ENCODE assay signal across 22 cellular contexts in genomic region chr9:130992059-130993032, GRCh38. TPM values are rescaled to one million over a fixed set of nuclear protein-coding genes. Genes with fewer than 3 reads are reported as not detected.
DNase-seq lines count a peak whose midpoint lies in the region; TF ChIP-seq lines count a peak whose summit lies in the region.
"Had no signal": no experiment of that assay in that cellular context is flagged by ENCODE, and none has a peak within 500 bp of the region (broad histone marks: within the 10 kb centered on the region; RNA-seq: fewer than 3 reads in every experiment).

No MANE protein-coding gene starts in this region.

- H3K27ac Mint-ChIP-seq in endodermal cell, result no peak overlapping the region

- H2AFZ ChIP-seq in osteoblast (ENCODE audit: low read length), result no peak overlapping the region

- no peaks in the 10 kb centered on the region for H3K79me2 ChIP-seq in osteoblast (ENCODE audit: insufficient read depth, low read length)

- CTCF ChIA-PET in HEK293 (lab: Yijun Ruan, JAX), result interaction anchor here (1.1 to 2.4 kb wide), 6 partner anchors 58 to 291 kb away, joined by 3 to 19 read pairs (median 5); no protein-coding TSS in a partner anchor
- CTCF ChIA-PET in RWPE1 (lab: Yijun Ruan, JAX), result interaction anchor here (0.7 to 1.1 kb wide), 4 partner anchors 8 to 246 kb away, joined by 3 to 4 read pairs (median 3); no protein-coding TSS in a partner anchor

- H3K27me3 ChIP-seq in endodermal cell (ENCODE audit: control insufficient read depth, insufficient read depth, low read length, poor library complexity, severe bottlenecking) (no peaks in the 10 kb centered on the region), osteoblast (ENCODE audit: insufficient read depth, low read length) (peaks cover 16% of the 10 kb centered on the region)

- peaks cover 9% of the 10 kb centered on the region for H3K27me3 Mint-ChIP-seq in endodermal cell (ENCODE audit: insufficient read depth)

- H4K20me1 ChIP-seq in osteoblast (ENCODE audit: insufficient read depth, low read length), result no peaks in the 10 kb centered on the region

- no peak overlapping the region for H3K27ac ChIP-seq in HEK293 (ENCODE audit: extremely low read depth, low read depth, low read length)
- H3K27ac ChIP-seq in RWPE1, result peak overlapping the region; percentile 7; the same call in 1 of the 2 replicates
- no peak overlapping the region for H3K27ac ChIP-seq in endodermal cell (ENCODE audit: low read depth, low read length)
- no peak overlapping the region for H3K27ac ChIP-seq in osteoblast (ENCODE audit: low read depth, low read length)
- H3K27ac ChIP-seq: HL-60 had no signal

- H3K4me1 Mint-ChIP-seq in endodermal cell, result peaks cover 10% of the 10 kb centered on the region

- H3K9me3 ChIP-seq in HEK293 (ENCODE audit: control insufficient read depth, insufficient read depth, low read depth, low read length) (no peaks in the 10 kb centered on the region), endodermal cell (ENCODE audit: control insufficient read depth, low read length) (no peaks in the 10 kb centered on the region), osteoblast (ENCODE audit: low read depth, low read length) (no peaks in the 10 kb centered on the region)

- H3K4me3 Mint-ChIP-seq in endodermal cell, result no peak overlapping the region

- H3K36me3 Mint-ChIP-seq in endodermal cell (ENCODE audit: low read depth), result no peaks in the 10 kb centered on the region
- H3K36me3 Mint-ChIP-seq: CD14-positive monocyte had no signal

- no peaks in the 10 kb centered on the region for H3K9me3 Mint-ChIP-seq in endodermal cell

- no peak overlapping the region for H3K4me3 ChIP-seq in HEK293 (ENCODE audit: low read depth, low read length)
- no peak overlapping the region for H3K4me3 ChIP-seq in endodermal cell (ENCODE audit: low read length)
- H3K4me3 ChIP-seq in osteoblast (ENCODE audit: insufficient read depth, low read length), result no peak overlapping the region

- no peaks in the 10 kb centered on the region for H3K4me1 ChIP-seq in HEK293 (ENCODE audit: control insufficient read depth, insufficient read depth, low read length)
- peaks cover 4% of the 10 kb centered on the region for H3K4me1 ChIP-seq in endodermal cell (ENCODE audit: control insufficient read depth, insufficient read depth, low read length)
- H3K4me1 ChIP-seq in osteoblast (ENCODE audit: insufficient read depth, low read length), result no peaks in the 10 kb centered on the region

- POLR2A ChIA-PET in HEK293 (lab: Yijun Ruan, JAX) (interaction anchor here (0.5 kb wide), 1 partner anchor 466 kb away, joined by 3 read pairs; no protein-coding TSS in a partner anchor), RWPE1 (lab: Yijun Ruan, JAX; ENCODE audit: low non-redundant PET) (no interaction called here)

- no peaks in the 10 kb centered on the region for H3K36me3 ChIP-seq in HEK293 (ENCODE audit: control insufficient read depth in 2 of 2, insufficient read depth in 1 of 2, low read length in 2 of 2)
- no peaks in the 10 kb centered on the region for H3K36me3 ChIP-seq in endodermal cell (ENCODE audit: control insufficient read depth, insufficient read depth, low read length)
- no peaks in the 10 kb centered on the region for H3K36me3 ChIP-seq in osteoblast (ENCODE audit: insufficient read depth, low read length)

- no peak overlapping the region for H3K4me2 ChIP-seq in osteoblast (ENCODE audit: insufficient read depth, low read length)

- no peak for TF ChIP-seq CTCF in HEK293 (tag by site-specific recombination; IDR thresholded peaks at IDR 0.05)
- no peak for TF ChIP-seq CTCF in RWPE1 (conservative IDR thresholded peaks at IDR 0.05; ENCODE audit: low read depth)
- no peak for TF ChIP-seq CTCF in endodermal cell (conservative IDR thresholded peaks at IDR 0.05)
- TF ChIP-seq CTCF in osteoblast (IDR thresholded peaks at IDR 0.05; ENCODE audit: extremely low read depth, low read depth, low read length), result no peak

- no peak for DNase-seq in RWPE1 (ENCODE audit: low spot score)
- peak; percentile 49 for DNase-seq in endodermal cell
- peak; percentile 71 for DNase-seq in osteoblast (ENCODE audit: insufficient read length, low spot score, missing footprints)
- DNase-seq in C1 segment of cervical spinal cord (lab: John Stamatoyannopoulos, UW), result no peak
- DNase-seq in kidney glomerular epithelial cell (lab: John Stamatoyannopoulos, UW), result no peak
- no peak for DNase-seq in dermis blood vessel endothelial cell
- DNase-seq: ACHN, COR-L47, GDM1, IMR-90, Karpas-422, NCI-H1436 treated with DMSO at 0.1 percent for 48 hours, NCI-H2081 treated with DMSO at 0.1 percent for 48 hours, NCI-H748 treated with DMSO at 0.1 percent for 48 hours, PC-3, RPMI8226, SIG-M5, T-helper 1 cell had no signal

- 88% methylated on average over 20 to 30 of the region's 30 CpGs for WGBS in endodermal cell (ENCODE audit: insufficient coverage in 1 of 2, insufficient read length in 1 of 2), 2 experiments

- no peak overlapping the region for H3K9ac ChIP-seq in endodermal cell (ENCODE audit: extremely low read depth, low read length, poor library complexity, severe bottlenecking)

TF ChIP-seq in HEK293, 187 proteins besides CTCF, POLR2A, EP300 and RAD21:
- no peak for TF ChIP-seq ZNF76 (tag by site-specific recombination; IDR thresholded peaks at IDR 0.05; ENCODE audit: borderline replicate concordance, low read depth)
- TF ChIP-seq ZNF837 (tag by site-specific recombination; IDR thresholded peaks at IDR 0.05), result no peak
- peak; percentile 97 for TF ChIP-seq ZNF623 (tag by site-specific recombination; IDR thresholded peaks at IDR 0.05)
- TF ChIP-seq ZNF585B (tag by site-specific recombination; IDR thresholded peaks at IDR 0.05), result no peak
- peak; percentile 94 for TF ChIP-seq ZIC2 (tag by site-specific recombination; IDR thresholded peaks at IDR 0.05)
- TF ChIP-seq ZNF10 (tag by site-specific recombination; IDR thresholded peaks at IDR 0.05), result no peak

RNA-seq across cellular contexts. Expression of gene LAMC3, which starts 16.6 kb away (rescaled TPM):
- total RNA-seq in endodermal cell (10 to 100 TPM; 16.7 to 41.2 TPM), osteoblast (under 0.01 TPM in 1 of 2 replicates, not detected in the other), dermis blood vessel endothelial cell (0.51 and 4.7 TPM in 2 replicates)
- 4.3 TPM for polyA plus RNA-seq in endodermal cell (2013, experiment 1 of 2)
- 4.6 TPM for polyA plus RNA-seq in endodermal cell (2013, experiment 2 of 2)
- total RNA-seq: IMR-90, MCF 10A had no signal
- polyA plus RNA-seq: CD14-positive monocyte, IMR-90 had no signal

RNA-seq across cellular contexts. Expression of gene FIBCD1, which starts 53.3 kb away (rescaled TPM):
- total RNA-seq in endodermal cell, result 1 to 10 TPM; 2.8 to 3.7 TPM
- polyA plus RNA-seq in endodermal cell (2013, experiment 1 of 2), result 4.3 TPM
- 3.4 TPM for polyA plus RNA-seq in endodermal cell (2013, experiment 2 of 2)
- 5.1 and 5.3 TPM in 2 replicates for total RNA-seq in osteoblast
- under 0.01 and 0.05 TPM in 2 replicates for total RNA-seq in dermis blood vessel endothelial cell
- polyA plus RNA-seq: CD14-positive monocyte had no signal

Comparison
In these comparisons a context has a peak if more than half of its experiments do, and no peak if none do; other contexts are left out.
1. DNase-seq: peak in endodermal cell (single experiment) and osteoblast (single experiment); none in RWPE1 (single experiment), C1 segment of cervical spinal cord (0 of 14), kidney glomerular epithelial cell (single experiment) and dermis blood vessel endothelial cell (single experiment).